20 cellular contexts compared by ENCODE assay signal in the genomic region with DNA sequence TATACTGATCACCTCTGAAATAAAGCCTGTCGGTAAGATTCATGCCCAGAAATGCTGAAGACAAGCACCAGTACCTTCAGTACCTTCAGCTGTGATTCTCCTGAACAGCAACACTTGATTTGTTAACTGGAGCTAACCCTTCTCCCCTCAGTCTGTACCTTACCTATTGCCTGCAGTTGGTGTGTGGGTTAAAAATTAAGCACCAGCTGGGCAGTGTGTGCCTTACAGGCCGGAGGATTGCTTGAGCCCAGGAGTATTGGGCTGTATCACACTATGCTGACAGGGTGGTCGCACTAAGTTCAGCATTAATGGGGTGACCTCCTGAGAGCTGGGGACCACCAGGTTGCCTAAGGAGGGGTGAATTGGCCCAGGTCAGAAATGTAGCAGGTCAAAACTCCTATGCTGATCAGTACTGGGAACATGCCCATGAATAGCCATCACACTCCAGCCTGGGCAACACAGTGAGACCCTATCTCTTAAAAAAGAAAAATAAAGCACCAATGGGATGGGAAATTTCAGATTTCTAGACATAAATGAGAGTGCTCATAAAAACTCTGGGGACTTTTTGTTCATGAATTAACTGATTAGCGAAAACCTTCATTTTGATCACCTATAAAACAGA.
"Had no signal": no experiment of that assay in that cellular context is flagged by ENCODE, and none has a peak within 500 bp of the region (broad histone marks: within the 10 kb centered on the region; RNA-seq: fewer than 3 reads in every experiment).

No MANE protein-coding gene starts in this region.

- H3K27ac ChIP-seq: brain microvascular endothelial cell, esophagus muscularis mucosa, gastroesophageal sphincter, psoas muscle, upper lobe of right lung had no signal

- H3K4me3 Mint-ChIP-seq: activated CD4-positive, alpha-beta memory T cell treated with anti-CD3 and anti-CD28 coated beads, Interleukin-2, amount 10 ng/mL, durations not matched to agents 7 days and 5 days; activated CD4-positive, alpha-beta T cell treated with anti-CD3 and anti-CD28 coated beads for 36 hours; activated CD8-positive, alpha-beta memory T cell treated with anti-CD3 and anti-CD28 coated beads, Interleukin-2, amount 10 ng/mL, durations not matched to agents 7 days and 5 days; activated naive CD8-positive, alpha-beta T cell treated with anti-CD3 and anti-CD28 coated beads, Interleukin-2, amount 10 ng/mL, durations not matched to agents 7 days and 5 days; activated T-helper 17 cell treated with anti-CD3 and anti-CD28 coated beads, Interleukin-2, amount 50 U/mL, for 72 hours; neural crest cell; T-helper 2 cell treated with Interferon-gamma antibody and Interleukin-4, amounts not matched to agents 5 μg/mL and 100 μg/mL, for 36 hours had no signal

- H3K9me3 ChIP-seq: psoas muscle, upper lobe of right lung had no signal

- H3K4me1 ChIP-seq: upper lobe of right lung had no signal

- ATAC-seq: activated CD4-positive, alpha-beta T cell treated with anti-CD3 and anti-CD28 coated beads for 36 hours; activated CD8-positive, alpha-beta memory T cell treated with anti-CD3 and anti-CD28 coated beads, Interleukin-2, amount 10 ng/mL, durations not matched to agents 7 days and 5 days; activated T-helper 17 cell treated with anti-CD3 and anti-CD28 coated beads, Interleukin-2, amount 50 U/mL, for 72 hours; gastroesophageal sphincter; upper lobe of right lung had no signal

- H3K4me1 Mint-ChIP-seq: activated CD4-positive, alpha-beta memory T cell treated with anti-CD3 and anti-CD28 coated beads, Interleukin-2, amount 10 ng/mL, durations not matched to agents 7 days and 5 days; activated CD4-positive, alpha-beta T cell treated with anti-CD3 and anti-CD28 coated beads for 36 hours; activated CD8-positive, alpha-beta memory T cell treated with anti-CD3 and anti-CD28 coated beads, Interleukin-2, amount 10 ng/mL, durations not matched to agents 7 days and 5 days; activated naive CD8-positive, alpha-beta T cell treated with anti-CD3 and anti-CD28 coated beads, Interleukin-2, amount 10 ng/mL, durations not matched to agents 7 days and 5 days had no signal

- H3K27ac Mint-ChIP-seq: activated CD4-positive, alpha-beta memory T cell treated with anti-CD3 and anti-CD28 coated beads, Interleukin-2, amount 10 ng/mL, durations not matched to agents 7 days and 5 days; activated CD4-positive, alpha-beta T cell treated with anti-CD3 and anti-CD28 coated beads for 36 hours; activated CD8-positive, alpha-beta memory T cell treated with anti-CD3 and anti-CD28 coated beads, Interleukin-2, amount 10 ng/mL, durations not matched to agents 7 days and 5 days; activated naive CD8-positive, alpha-beta T cell treated with anti-CD3 and anti-CD28 coated beads, Interleukin-2, amount 10 ng/mL, durations not matched to agents 7 days and 5 days; activated T-helper 17 cell treated with anti-CD3 and anti-CD28 coated beads, Interleukin-2, amount 50 U/mL, for 72 hours; T-helper 2 cell treated with Interferon-gamma antibody and Interleukin-4, amounts not matched to agents 5 μg/mL and 100 μg/mL, for 36 hours had no signal

- H3K4me3 ChIP-seq: esophagus muscularis mucosa, gastroesophageal sphincter, heart right ventricle, psoas muscle, upper lobe of right lung had no signal

- DNase-seq: activated CD4-positive, alpha-beta memory T cell treated with anti-CD3 and anti-CD28 coated beads, Interleukin-2, amount 10 ng/mL, durations not matched to agents 7 days and 5 days; activated CD4-positive, alpha-beta T cell treated with anti-CD3 and anti-CD28 coated beads for 36 hours; activated CD8-positive, alpha-beta memory T cell treated with anti-CD3 and anti-CD28 coated beads, Interleukin-2, amount 10 ng/mL, durations not matched to agents 7 days and 5 days; activated naive CD4-positive, alpha-beta T cell; activated naive CD8-positive, alpha-beta T cell treated with anti-CD3 and anti-CD28 coated beads, Interleukin-2, amount 10 ng/mL, durations not matched to agents 7 days and 5 days; brain microvascular endothelial cell; cortex of kidney; effector CD4-positive, alpha-beta T cell; heart right ventricle; kidney glomerular epithelial cell; midbrain; psoas muscle; SK-N-SH; stimulated activated naive CD4-positive, alpha-beta T cell; upper lobe of right lung had no signal

- H3K27me3 ChIP-seq: brain microvascular endothelial cell, esophagus muscularis mucosa, gastroesophageal sphincter, heart right ventricle, upper lobe of right lung had no signal

- H3K36me3 ChIP-seq: upper lobe of right lung had no signal

- H3K27me3 Mint-ChIP-seq: activated CD4-positive, alpha-beta memory T cell treated with anti-CD3 and anti-CD28 coated beads, Interleukin-2, amount 10 ng/mL, durations not matched to agents 7 days and 5 days; activated CD4-positive, alpha-beta T cell treated with anti-CD3 and anti-CD28 coated beads for 36 hours; activated CD8-positive, alpha-beta memory T cell treated with anti-CD3 and anti-CD28 coated beads, Interleukin-2, amount 10 ng/mL, durations not matched to agents 7 days and 5 days; activated naive CD8-positive, alpha-beta T cell treated with anti-CD3 and anti-CD28 coated beads, Interleukin-2, amount 10 ng/mL, durations not matched to agents 7 days and 5 days; activated T-helper 17 cell treated with anti-CD3 and anti-CD28 coated beads, Interleukin-2, amount 50 U/mL, for 72 hours had no signal
